Comparison of ENCODE assay signal across 20 cellular contexts in genomic region chr19:18798384-18799352, GRCh38. TPM values are rescaled to one million over a fixed set of nuclear protein-coding genes. Genes with fewer than 3 reads are reported as not detected.
DNase-seq lines count a peak whose midpoint lies in the region; ATAC-seq and TF ChIP-seq lines count a peak whose summit lies in the region.
"Had no signal": no experiment of that assay in that cellular context is flagged by ENCODE, and none has a peak within 500 bp of the region (broad histone marks: within the 10 kb centered on the region; RNA-seq: fewer than 3 reads in every experiment).

No MANE protein-coding gene starts in this region.

- intact Hi-C loops in colonic mucosa (cut with DNase I): no loop called here

- no peaks in the 10 kb centered on the region for H3K4me1 Mint-ChIP-seq in neural crest cell
- no peaks in the 10 kb centered on the region for H3K4me1 Mint-ChIP-seq in stimulated activated naive CD8-positive, alpha-beta T cell treated with anti-CD3 and anti-CD28 coated beads, Interleukin-15, amount 100 ng/mL, for 72 hours
- H3K4me1 Mint-ChIP-seq: T-helper 17 cell had no signal

- TF ChIP-seq CTCF in BE2C (IDR thresholded peaks at IDR 0.05; ENCODE audit: low read depth, low read length) (peak; percentile 14; the same call in 1 of the 2 replicates), HFF-Myc (IDR thresholded peaks at IDR 0.05; ENCODE audit: low read depth, low read length, missing control alignments) (peak; percentile 10), colonic mucosa (IDR thresholded peaks at IDR 0.05) (no peak), neural crest cell (conservative IDR thresholded peaks at IDR 0.05) (peak; percentile 30)

- no peak overlapping the region for H3K27ac Mint-ChIP-seq in neural crest cell (ENCODE audit: unreplicated experiment)
- no peak overlapping the region for H3K27ac Mint-ChIP-seq in stimulated activated naive CD8-positive, alpha-beta T cell treated with anti-CD3 and anti-CD28 coated beads, Interleukin-15, amount 100 ng/mL, for 72 hours
- H3K27ac Mint-ChIP-seq: mesothelial cell of epicardium, T-helper 17 cell had no signal

- H3K27ac ChIP-seq in colonic mucosa: no peak overlapping the region
- H3K27ac ChIP-seq: GM23248, upper lobe of left lung had no signal

- H3K4me1 ChIP-seq in BE2C (no peaks in the 10 kb centered on the region), colonic mucosa (no peaks in the 10 kb centered on the region)

- H3K9ac ChIP-seq in colonic mucosa (ENCODE audit: low read depth in 2 of 2, low read length in 2 of 2): no peak overlapping the region
- H3K9ac ChIP-seq: GM23248 had no signal

- ATAC-seq in GM19324 (IDR thresholded peaks at IDR 0.05; ENCODE audit: low FRiP score, unreplicated experiment) (no peak), GM21423 (IDR thresholded peaks at IDR 0.05; ENCODE audit: unreplicated experiment) (no peak), GM18520 (IDR thresholded peaks at IDR 0.05; ENCODE audit: unreplicated experiment) (no peak)
- ATAC-seq in stimulated activated naive CD8-positive, alpha-beta T cell treated with anti-CD3 and anti-CD28 coated beads, Interleukin-15, amount 100 ng/mL, for 72 hours: no peak
- ATAC-seq: Right ventricle myocardium inferior, T-helper 17 cell had no signal

- H3K9me3 ChIP-seq in BE2C (no peaks in the 10 kb centered on the region), colonic mucosa (no peaks in the 10 kb centered on the region)
- H3K9me3 ChIP-seq: upper lobe of left lung had no signal

- DNase-seq in BE2C (no peak), HFF-Myc (ENCODE audit: extremely low read depth, low read depth) (no peak), colonic mucosa (peak; percentile 52), neural crest cell (ENCODE audit: low read depth, low spot score) (no peak)
- no peak for DNase-seq in stimulated activated naive CD8-positive, alpha-beta T cell treated with anti-CD3 and anti-CD28 coated beads, Interleukin-15, amount 100 ng/mL, for 72 hours
- DNase-seq: activated gamma-delta T cell, aorta, glutamatergic neuron, GM23248, kidney, NCI-H2171 treated with DMSO at 0.1 percent for 48 hours, nucleus accumbens, T-helper 17 cell, upper lobe of left lung had no signal

- no peak overlapping the region for H3K4me3 Mint-ChIP-seq in neural crest cell
- no peak overlapping the region for H3K4me3 Mint-ChIP-seq in stimulated activated naive CD8-positive, alpha-beta T cell treated with anti-CD3 and anti-CD28 coated beads, Interleukin-15, amount 100 ng/mL, for 72 hours
- H3K4me3 Mint-ChIP-seq: mesothelial cell of epicardium, T-helper 17 cell had no signal

- no peaks in the 10 kb centered on the region for H3K9me3 Mint-ChIP-seq in neural crest cell
- H3K9me3 Mint-ChIP-seq in stimulated activated naive CD8-positive, alpha-beta T cell treated with anti-CD3 and anti-CD28 coated beads, Interleukin-15, amount 100 ng/mL, for 72 hours: no peaks in the 10 kb centered on the region
- H3K9me3 Mint-ChIP-seq: mesothelial cell of epicardium had no signal

- H3K4me3 ChIP-seq in BE2C (ENCODE audit: low read depth, low read length) (no peak overlapping the region), HFF-Myc (replicated peaks; ENCODE audit: low read depth, low read length) (no peak overlapping the region), colonic mucosa (no peak overlapping the region)
- H3K4me3 ChIP-seq: GM23248, upper lobe of left lung had no signal

- H3K36me3 Mint-ChIP-seq in neural crest cell (ENCODE audit: low read depth): no peaks in the 10 kb centered on the region
- H3K36me3 Mint-ChIP-seq: mesothelial cell of epicardium had no signal

- H3K27me3 ChIP-seq in BE2C: peaks cover 8% of the 10 kb centered on the region
- H3K27me3 ChIP-seq in colonic mucosa: peaks cover 13% of the 10 kb centered on the region

- H3K27me3 Mint-ChIP-seq in neural crest cell (ENCODE audit: low read depth): peaks cover 46% of the 10 kb centered on the region
- peaks cover 23% of the 10 kb centered on the region for H3K27me3 Mint-ChIP-seq in stimulated activated naive CD8-positive, alpha-beta T cell treated with anti-CD3 and anti-CD28 coated beads, Interleukin-15, amount 100 ng/mL, for 72 hours

- H3K36me3 ChIP-seq in BE2C: no peaks in the 10 kb centered on the region
- H3K36me3 ChIP-seq in colonic mucosa: no peaks in the 10 kb centered on the region
- H3K36me3 ChIP-seq: upper lobe of left lung had no signal

RNA-seq across cellular contexts. Expression of gene COMP, which starts 7.6 kb away (rescaled TPM):
- 1.2 TPM for polyA plus RNA-seq in BE2C (2012; ENCODE audit: insufficient read depth, insufficient read length, low read depth)
- total RNA-seq in colonic mucosa (under 1 TPM in 1 of 2 donors, not detected in 1; 0.13 TPM), neural crest cell (not detected in 2 replicates)
- total RNA-seq: epithelial cell of proximal tubule, Right ventricle myocardium inferior, T-helper 17 cell had no signal

RNA-seq across cellular contexts. Expression of gene UPF1, which starts 33.1 kb away (rescaled TPM):
- 103 TPM for polyA plus RNA-seq in BE2C (2012; ENCODE audit: insufficient read depth, insufficient read length, low read depth)
- total RNA-seq in colonic mucosa: 100 to 1,000 TPM in 1 of 2 donors, 10 to 100 TPM in 1; 77.5 to 113 TPM
- total RNA-seq in neural crest cell: 73.1 and 76.5 TPM in 2 replicates
